In the genomic region with DNA sequence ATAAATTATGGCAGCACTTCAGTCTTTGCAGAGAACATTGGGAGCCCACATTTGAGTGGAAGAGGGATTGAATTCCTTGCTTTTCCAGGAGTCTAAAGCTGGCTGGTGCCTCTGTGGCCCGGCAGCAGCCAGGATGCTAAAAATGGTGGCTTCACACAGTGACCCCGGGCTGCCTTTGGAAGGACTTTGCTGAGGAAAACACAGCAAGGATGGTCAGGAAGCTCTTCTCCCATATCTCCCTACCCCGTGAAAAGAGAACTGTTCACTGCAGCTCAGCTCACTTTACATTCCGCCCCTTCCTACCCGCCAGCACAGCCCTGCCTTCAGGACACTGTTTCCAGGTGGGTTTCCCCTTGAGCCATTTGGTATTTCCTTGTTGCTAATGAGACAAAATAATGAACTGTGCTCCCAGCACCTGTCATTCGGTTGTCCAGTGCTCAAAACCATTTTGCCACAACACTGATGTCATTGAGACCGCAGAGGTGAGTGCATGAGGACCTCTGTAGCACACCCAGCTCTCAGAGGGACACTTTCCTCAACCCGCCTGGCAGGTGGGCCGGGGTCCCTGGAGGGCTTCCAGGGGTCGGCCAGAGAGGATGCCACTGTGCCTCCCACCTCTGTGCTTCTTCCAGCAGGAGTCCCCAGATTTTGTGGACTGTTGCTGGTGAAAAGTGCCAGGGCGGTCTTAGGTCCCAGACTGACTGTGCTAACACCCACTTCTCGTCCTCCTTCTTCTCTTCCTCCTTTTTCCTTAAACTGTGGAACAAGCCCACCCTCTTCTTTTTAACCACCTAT, we compare ENCODE assay signal across 29 cellular contexts.
"Had no signal": no experiment of that assay in that cellular context is flagged by ENCODE, and none has a peak within 500 bp of the region (broad histone marks: within the 10 kb centered on the region; RNA-seq: fewer than 3 reads in every experiment).

No MANE protein-coding gene starts in this region.

- H3K9me3 Mint-ChIP-seq: activated CD4-positive, alpha-beta T cell treated with anti-CD3 and anti-CD28 coated beads, Interleukin-2, amount 10 ng/mL, durations not matched to agents 24 days and 14 days had no signal

- H3K27ac Mint-ChIP-seq: activated CD4-positive, alpha-beta T cell treated with anti-CD3 and anti-CD28 coated beads, Interleukin-2, amount 10 ng/mL, durations not matched to agents 24 days and 14 days; activated CD8-positive, alpha-beta T cell treated with anti-CD3 and anti-CD28 coated beads, Interleukin-2, amount 10 ng/mL, durations not matched to agents 7 days and 5 days; activated naive CD8-positive, alpha-beta T cell; stimulated activated naive B cell treated with anti-CD40 and anti-IgM and Interleukin-4, amounts not matched to agents 10 μg/mL and 1 μg/mL and 100 μg/mL, for 72 hours; T-helper 17 cell had no signal

- H3K4me1 ChIP-seq: adrenal gland, thyroid gland had no signal

- H3K4me1 Mint-ChIP-seq: nephron, T-helper 17 cell had no signal

- H3K4me3 ChIP-seq: adrenal gland, cardiac muscle cell, lower lobe of right lung, stomach, thyroid gland, upper lobe of left lung had no signal

- H3K27me3 Mint-ChIP-seq: activated CD4-positive, alpha-beta T cell treated with anti-CD3 and anti-CD28 coated beads, Interleukin-2, amount 10 ng/mL, durations not matched to agents 24 days and 14 days; activated naive CD8-positive, alpha-beta T cell; brain had no signal

- H3K4me3 Mint-ChIP-seq: activated CD4-positive, alpha-beta T cell treated with anti-CD3 and anti-CD28 coated beads, Interleukin-2, amount 10 ng/mL, durations not matched to agents 24 days and 14 days; activated CD8-positive, alpha-beta T cell treated with anti-CD3 and anti-CD28 coated beads, Interleukin-2, amount 10 ng/mL, durations not matched to agents 7 days and 5 days; activated naive CD8-positive, alpha-beta T cell; brain; stimulated activated naive B cell treated with anti-CD40 and anti-IgM and Interleukin-4, amounts not matched to agents 10 μg/mL and 1 μg/mL and 100 μg/mL, for 72 hours; T-helper 17 cell had no signal

- ATAC-seq: activated CD4-positive, CD25-positive, alpha-beta regulatory T cell treated with anti-CD3 and anti-CD28 coated beads, Interleukin-2, amount 50 U/mL, for 24 hours; activated CD8-positive, alpha-beta T cell treated with anti-CD3 and anti-CD28 coated beads, Interleukin-2, amount 10 ng/mL, durations not matched to agents 7 days and 5 days; esophagus mucosa; left lobe of liver; lower lobe of right lung; stimulated activated naive B cell treated with anti-CD40 and anti-IgM and Interleukin-4, amounts not matched to agents 10 μg/mL and 1 μg/mL and 100 μg/mL, for 72 hours; T-helper 17 cell had no signal

- H3K27ac ChIP-seq: adrenal gland, cardiac muscle cell, lower lobe of right lung, stomach, thyroid gland, upper lobe of left lung, WERI-Rb-1 had no signal

- H3K36me3 ChIP-seq: adrenal gland, cardiac muscle cell, lower lobe of right lung, stomach, thyroid gland, upper lobe of left lung, WERI-Rb-1 had no signal

- H3K27me3 ChIP-seq: adrenal gland, cardiac muscle cell, thyroid gland, upper lobe of left lung had no signal

- H3K9me3 ChIP-seq: adrenal gland, lower lobe of right lung, thyroid gland had no signal

- H3K36me3 Mint-ChIP-seq: activated naive CD8-positive, alpha-beta T cell; stimulated activated naive B cell treated with anti-CD40 and anti-IgM and Interleukin-4, amounts not matched to agents 10 μg/mL and 1 μg/mL and 100 μg/mL, for 72 hours had no signal

- DNase-seq: activated CD4-positive, alpha-beta T cell treated with anti-CD3 and anti-CD28 coated beads, Interleukin-2, amount 10 ng/mL, durations not matched to agents 24 days and 14 days; activated CD8-positive, alpha-beta T cell treated with anti-CD3 and anti-CD28 coated beads, Interleukin-2, amount 10 ng/mL, durations not matched to agents 7 days and 5 days; activated effector memory CD4-positive, alpha-beta T cell treated with Interleukin-2 at 50 U/mL for 16 hours; activated naive CD4-positive, alpha-beta T cell treated with Interleukin-2 at 50 U/mL for 16 hours; adrenal gland; aorta; cortex of kidney; foreskin fibroblast; hippocampal formation; kidney; lower lobe of right lung; mesenchymal stem cell; right cardiac atrium; stimulated activated CD4-positive, alpha-beta T cell treated with anti-CD3 and anti-CD28 coated beads, Interleukin-15, amount 100 ng/mL, for 24 hours; stimulated activated CD4-positive, alpha-beta T cell treated with anti-CD3 and anti-CD28 coated beads, Interleukin-2, amount 100 ng/mL, for 24 hours; stimulated activated naive B cell treated with anti-CD40 and anti-IgM and Interleukin-4, amounts not matched to agents 10 μg/mL and 1 μg/mL and 100 μg/mL, for 72 hours; stomach; T-helper 17 cell; T1000; thyroid gland; WERI-Rb-1 had no signal

- FAIRE-seq: kidney had no signal
